20 cellular contexts compared by ENCODE assay signal in genomic region chr3:126361211-126361610, GRCh38. TPM values are rescaled to one million over a fixed set of nuclear protein-coding genes. Genes with fewer than 3 reads are reported as not detected.
"Had no signal": no experiment of that assay in that cellular context is flagged by ENCODE, and none has a peak within 500 bp of the region (broad histone marks: within the 10 kb centered on the region; RNA-seq: fewer than 3 reads in every experiment).

No MANE protein-coding gene starts in this region.

- H3K27ac ChIP-seq: cardiac muscle cell, epithelial cell of prostate, tibial nerve had no signal

- H3K9me3 Mint-ChIP-seq: activated naive CD8-positive, alpha-beta T cell treated with anti-CD3 and anti-CD28 coated beads for 36 hours; endodermal cell; naive B cell; T-helper 2 cell treated with Interferon-gamma antibody and Interleukin-4, amounts not matched to agents 5 μg/mL and 100 μg/mL, for 36 hours had no signal

- ATAC-seq: mucosa of descending colon; stimulated activated naive CD8-positive, alpha-beta T cell treated with anti-CD3 and anti-CD28 coated beads, Interleukin-15, Interleukin-2, amounts not matched to agents 100 U/mL and 50 U/mL, for 24 hours had no signal

- H3K4me3 Mint-ChIP-seq: activated naive CD8-positive, alpha-beta T cell treated with anti-CD3 and anti-CD28 coated beads for 36 hours; endodermal cell; naive B cell; T-helper 2 cell treated with Interferon-gamma antibody and Interleukin-4, amounts not matched to agents 5 μg/mL and 100 μg/mL, for 36 hours had no signal

- H3K9ac ChIP-seq: SK-N-SH had no signal

- H3K36me3 Mint-ChIP-seq: activated naive CD8-positive, alpha-beta T cell treated with anti-CD3 and anti-CD28 coated beads for 36 hours; naive B cell had no signal

- H3K36me3 ChIP-seq: cardiac muscle cell, tibial nerve had no signal

- H3K27ac Mint-ChIP-seq: activated naive CD8-positive, alpha-beta T cell treated with anti-CD3 and anti-CD28 coated beads for 36 hours; endodermal cell; naive B cell; T-helper 2 cell treated with Interferon-gamma antibody and Interleukin-4, amounts not matched to agents 5 μg/mL and 100 μg/mL, for 36 hours had no signal

- H3K4me3 ChIP-seq: cardiac muscle cell, mucosa of descending colon, tibial nerve had no signal

- DNase-seq: activated CD4-positive, alpha-beta T cell treated with anti-CD3 and anti-CD28 coated beads, Interleukin-2, amount 50 U/mL, for 48 hours; activated naive CD8-positive, alpha-beta T cell treated with anti-CD3 and anti-CD28 coated beads for 36 hours; amniotic stem cell; endodermal cell; foreskin fibroblast; glutamatergic neuron; mesenchymal stem cell; naive B cell; SK-N-SH; stimulated activated naive CD8-positive, alpha-beta T cell treated with anti-CD3 and anti-CD28 coated beads, Interleukin-15, Interleukin-2, amounts not matched to agents 100 U/mL and 50 U/mL, for 24 hours; substantia nigra had no signal

- H3K9me3 ChIP-seq: mucosa of descending colon, SK-N-SH had no signal

- H3K4me2 ChIP-seq: SK-N-SH had no signal

RNA-seq across cellular contexts. Expression of gene CFAP100, which starts 33.5 kb away (rescaled TPM):
- total RNA-seq: activated naive CD8-positive, alpha-beta T cell treated with anti-CD3 and anti-CD28 coated beads for 36 hours; cardiac muscle cell; kidney epithelial cell; liver; mucosa of descending colon; renal cortical epithelial cell; skeletal muscle tissue had no signal
